ENCODE assay signal across 33 cellular contexts in the genomic region with DNA sequence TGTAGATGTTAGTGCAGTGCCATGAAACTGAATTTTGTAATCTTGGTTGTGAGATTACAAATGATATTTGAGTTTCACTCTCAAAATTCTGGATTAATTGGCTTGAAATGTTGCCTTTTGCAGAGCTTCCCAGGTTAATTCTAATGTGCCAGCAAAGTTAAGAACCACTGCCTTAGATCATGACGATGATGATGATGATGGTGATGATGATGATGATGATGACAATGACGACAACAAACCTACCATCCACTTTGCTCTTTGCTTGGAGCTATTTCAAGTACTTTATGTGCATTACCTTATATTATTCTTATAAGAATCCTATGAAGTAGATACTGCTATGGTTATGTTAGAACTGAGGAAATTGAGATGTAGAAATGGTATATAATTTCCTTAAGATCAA.
"Had no signal": no experiment of that assay in that cellular context is flagged by ENCODE, and none has a peak within 500 bp of the region (broad histone marks: within the 10 kb centered on the region; RNA-seq: fewer than 3 reads in every experiment).

No MANE protein-coding gene starts in this region.

- FAIRE-seq: astrocyte, bronchial epithelial cell had no signal

- H3K9me3 ChIP-seq: ascending aorta, body of pancreas, breast epithelium had no signal

- ATAC-seq: activated naive CD4-positive, alpha-beta T cell treated with anti-CD3 and anti-CD28 coated beads, Interleukin-2, amount 50 U/mL, for 72 hours; activated naive CD8-positive, alpha-beta T cell treated with anti-CD3 and anti-CD28 coated beads, Interleukin-2, amount 50 U/mL, for 24 hours; activated T-cell treated with anti-CD3 and anti-CD28 coated beads, Interleukin-2, amount 50 U/mL, for 4 hours; activated T-cell treated with anti-CD3 and anti-CD28 coated beads, Interleukin-2, amount 50 U/mL, for 72 hours; activated T-helper 17 cell treated with anti-CD3 and anti-CD28 coated beads, Interleukin-2, amount 50 U/mL, for 72 hours; body of pancreas had no signal

- H3K27ac ChIP-seq: ascending aorta, body of pancreas, brain microvascular endothelial cell, breast epithelium, cardiac muscle cell had no signal

- H3K27me3 ChIP-seq: ascending aorta, body of pancreas, brain microvascular endothelial cell, breast epithelium, cardiac muscle cell had no signal

- H3K4me3 ChIP-seq: ascending aorta, body of pancreas, breast epithelium, cardiac muscle cell had no signal

- DNase-seq: activated effector memory CD4-positive, alpha-beta T cell treated with anti-CD3 and anti-CD28 coated beads, Interleukin-2, amount 50 U/mL, for 16 hours; activated effector memory CD4-positive, alpha-beta T cell treated with Interleukin-2 at 50 U/mL for 16 hours; activated gamma-delta T cell; activated gamma-delta T cell treated with Interleukin-2 at 50 U/mL for 16 hours; activated naive CD4-positive, alpha-beta T cell; activated naive CD4-positive, alpha-beta T cell treated with anti-CD3 and anti-CD28 coated beads for 36 hours; activated naive CD4-positive, alpha-beta T cell treated with anti-CD3 and anti-CD28 coated beads, Interleukin-2, amount 10 ng/mL, durations not matched to agents 7 days and 5 days; activated naive CD4-positive, alpha-beta T cell treated with anti-CD3 and anti-CD28 coated beads, Interleukin-2, amount 50 U/mL, for 16 hours; activated naive CD4-positive, alpha-beta T cell treated with Interleukin-2 at 50 U/mL for 16 hours; activated naive CD8-positive, alpha-beta T cell treated with anti-CD3 and anti-CD28 coated beads for 36 hours; activated naive CD8-positive, alpha-beta T cell treated with anti-CD3 and anti-CD28 coated beads, Interleukin-2, amount 10 ng/mL, durations not matched to agents 7 days and 5 days; activated naive CD8-positive, alpha-beta T cell treated with anti-CD3 and anti-CD28 coated beads, Interleukin-2, amount 50 U/mL, for 24 hours; activated T-cell treated with anti-CD3 and anti-CD28 coated beads, Interleukin-2, amount 50 U/mL, for 1 hour; activated T-cell treated with anti-CD3 and anti-CD28 coated beads, Interleukin-2, amount 50 U/mL, for 24 hours; activated T-cell treated with anti-CD3 and anti-CD28 coated beads, Interleukin-2, amount 50 U/mL, for 4 hours; activated T-cell treated with anti-CD3 and anti-CD28 coated beads, Interleukin-2, amount 50 U/mL, for 48 hours; activated T-cell treated with anti-CD3 and anti-CD28 coated beads, Interleukin-2, amount 50 U/mL, for 72 hours; amniotic stem cell; amygdala; anterior cingulate cortex; aorta; body of pancreas; brain microvascular endothelial cell; caudate nucleus; central memory CD4-positive, alpha-beta T cell; cerebellar nuclear complex had no signal

- H3K4me1 ChIP-seq: ascending aorta, body of pancreas, breast epithelium had no signal

- H3K36me3 ChIP-seq: ascending aorta, brain microvascular endothelial cell, breast epithelium, cardiac muscle cell had no signal
